Comparison of ENCODE assay signal across 8 cellular contexts in the genomic region with DNA sequence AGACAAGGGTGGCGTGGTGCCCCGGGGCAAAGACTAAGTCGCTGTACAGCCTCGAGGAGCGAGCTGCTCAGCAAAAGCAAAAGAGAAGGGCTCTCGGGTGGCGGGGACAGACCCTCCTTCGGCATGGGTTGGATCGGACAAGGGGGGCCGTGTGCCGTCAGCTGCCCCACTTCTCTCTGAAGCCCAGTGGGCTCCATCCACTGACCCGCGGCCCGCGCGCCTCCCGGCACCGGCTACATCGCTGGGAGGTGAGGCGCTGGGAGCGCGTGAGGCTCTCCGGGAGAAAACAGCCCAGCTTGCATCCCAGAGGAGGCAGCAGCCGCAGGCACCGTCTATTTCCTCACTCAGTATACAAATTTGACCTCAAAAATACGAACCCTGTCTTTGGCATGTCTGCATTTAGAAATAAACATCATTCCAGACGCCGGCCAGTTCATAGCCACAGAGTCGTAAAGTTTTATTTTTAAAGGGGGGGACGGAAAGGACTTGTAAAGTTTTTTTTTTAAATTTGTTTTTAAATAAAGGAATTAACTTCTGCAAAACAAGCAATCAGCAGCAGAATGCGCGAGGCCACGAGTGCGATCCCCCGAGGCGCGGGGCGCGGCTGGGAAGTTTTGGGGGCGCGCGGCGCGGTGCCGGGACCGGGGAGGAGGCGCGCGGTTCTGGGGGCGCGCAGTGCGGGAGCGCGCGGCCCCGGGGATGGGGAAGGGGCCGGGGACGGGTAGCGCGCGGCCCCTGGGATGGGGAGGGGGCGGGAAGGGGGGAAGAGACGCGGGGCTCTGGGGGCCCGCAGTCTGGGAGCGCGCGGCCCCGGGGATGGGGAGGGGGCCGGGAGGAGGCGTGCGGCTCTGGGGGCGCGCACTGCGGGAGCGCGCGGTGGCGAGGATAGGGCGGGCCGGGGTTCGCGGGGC. TPM values are rescaled to one million over a fixed set of nuclear protein-coding genes. Genes with fewer than 3 reads are reported as not detected.
DNase-seq lines count a peak whose midpoint lies in the region; ATAC-seq and TF ChIP-seq lines count a peak whose summit lies in the region.

No MANE protein-coding gene starts in this region.

- H3K27ac ChIP-seq in BLaER1 treated with 17β-estradiol and CSF1 and Interleukin-3, amounts not matched to agents 10 nM and 100 nM: peak overlapping the region in 4 of 11 experiments; percentile 25 to 88 (median 40); a peak in 9 of 22 replicates
- no peak overlapping the region for H3K27ac ChIP-seq in HUES64 (ENCODE audit: low read depth, low read length)
- no peak overlapping the region for H3K27ac ChIP-seq in WERI-Rb-1

- ATAC-seq in GM18502 (IDR thresholded peaks at IDR 0.05; ENCODE audit: poor library complexity, unreplicated experiment): peak; percentile 29
- no peak for ATAC-seq in HG03025 (IDR thresholded peaks at IDR 0.05; ENCODE audit: low FRiP score, unreplicated experiment)

- peak overlapping the region; percentile 78 for H3K27ac Mint-ChIP-seq in type B pancreatic cell

- H3K36me3 ChIP-seq in BLaER1 treated with 17β-estradiol and CSF1 and Interleukin-3, amounts not matched to agents 10 nM and 100 nM: peaks cover 0 to 23% (median 0%) of the 10 kb centered on the region in 11 experiments; a peak in 6 of 22 replicates
- H3K36me3 ChIP-seq in HUES64 (ENCODE audit: insufficient read depth, low read length) (no peaks in the 10 kb centered on the region), WERI-Rb-1 (no peaks in the 10 kb centered on the region)

- H4K20me1 ChIP-seq in BLaER1 treated with 17β-estradiol and CSF1 and Interleukin-3, amounts not matched to agents 10 nM and 100 nM: peaks cover 33 to 46% (median 39%) of the 10 kb centered on the region in 11 experiments

- H3K4me2 ChIP-seq in BLaER1 treated with 17β-estradiol and CSF1 and Interleukin-3, amounts not matched to agents 10 nM and 100 nM: peak overlapping the region; percentile 77 to 97 (median 89)

- DNase-seq in WERI-Rb-1 (peak; percentile 43), epithelial cell of proximal tubule (ENCODE audit: low read depth) (no peak), type B pancreatic cell (ENCODE audit: extremely low spot score, unreplicated experiment) (no peak)

- no peaks in the 10 kb centered on the region for H3K9me3 Mint-ChIP-seq in type B pancreatic cell

- peak overlapping the region; percentile 65 to 96 (median 80) for H3K4me3 ChIP-seq in BLaER1 treated with 17β-estradiol and CSF1 and Interleukin-3, amounts not matched to agents 10 nM and 100 nM
- H3K4me3 ChIP-seq in HUES64 (ENCODE audit: low read length) (peak overlapping the region; percentile 61), WERI-Rb-1 (ENCODE audit: low read depth, low read length) (peak overlapping the region; percentile 53), epithelial cell of proximal tubule (ENCODE audit: low read depth, low read length) (peak overlapping the region; percentile 89), mononuclear cell (ENCODE audit: low read length) (peak overlapping the region; percentile 27)

- H3K36me3 Mint-ChIP-seq in type B pancreatic cell: peaks cover 3% of the 10 kb centered on the region

- H3K4me1 ChIP-seq in BLaER1 treated with 17β-estradiol and CSF1 and Interleukin-3, amounts not matched to agents 10 nM and 100 nM: peaks cover 26 to 35% (median 32%) of the 10 kb centered on the region in 10 experiments
- H3K4me1 ChIP-seq in HUES64 (ENCODE audit: insufficient read depth, low read length): peaks cover 4% of the 10 kb centered on the region; the same call in 1 of the 2 replicates
- H3K4me1 ChIP-seq in mononuclear cell (ENCODE audit: insufficient read depth, low read length): peaks cover 34% of the 10 kb centered on the region

- H3K9ac ChIP-seq in BLaER1 treated with 17β-estradiol and CSF1 and Interleukin-3, amounts not matched to agents 10 nM and 100 nM: peak overlapping the region; percentile 66 to 94 (median 86); a peak in 20 of 22 replicates
- H3K9ac ChIP-seq in HUES64 (ENCODE audit: low read depth, low read length): peak overlapping the region; percentile 28; the same call in 1 of the 2 replicates

- no peaks in the 10 kb centered on the region for H3K9me3 ChIP-seq in BLaER1 treated with 17β-estradiol and CSF1 and Interleukin-3, amounts not matched to agents 10 nM and 100 nM (replicated peaks in 1 of 11)
- H3K9me3 ChIP-seq in HUES64 (ENCODE audit: insufficient read depth, low read depth, low read length) (no peaks in the 10 kb centered on the region), WERI-Rb-1 (ENCODE audit: severe bottlenecking) (no peaks in the 10 kb centered on the region), mononuclear cell (ENCODE audit: low read depth, low read length) (no peaks in the 10 kb centered on the region)

- TF ChIP-seq CTCF in WERI-Rb-1 (IDR thresholded peaks at IDR 0.05; ENCODE audit: low read depth, low read length): no peak
- TF ChIP-seq CTCF in epithelial cell of proximal tubule (conservative IDR thresholded peaks at IDR 0.05; ENCODE audit: low read depth, low read length): no peak
- no peak for TF ChIP-seq CTCF in type B pancreatic cell (conservative IDR thresholded peaks at IDR 0.05)

- WGBS in HUES64: 1% methylated on average over 83 of the region's 83 CpGs

- peaks cover 49% of the 10 kb centered on the region for H3K27me3 Mint-ChIP-seq in type B pancreatic cell

- H3K27me3 ChIP-seq in BLaER1 treated with 17β-estradiol and CSF1 and Interleukin-3, amounts not matched to agents 10 nM and 100 nM: peaks cover 14 to 35% (median 24%) of the 10 kb centered on the region in 11 experiments
- H3K27me3 ChIP-seq in HUES64 (ENCODE audit: insufficient read depth, low read length): peaks cover 60% of the 10 kb centered on the region
- H3K27me3 ChIP-seq in WERI-Rb-1 (ENCODE audit: insufficient read depth, low read depth, severe bottlenecking): peaks cover 32% of the 10 kb centered on the region
- H3K27me3 ChIP-seq in mononuclear cell (ENCODE audit: insufficient read depth, low read length): peaks cover 34% of the 10 kb centered on the region

- H3K4me1 Mint-ChIP-seq in type B pancreatic cell (ENCODE audit: unreplicated experiment): peaks cover 29% of the 10 kb centered on the region

- H3K4me3 Mint-ChIP-seq in type B pancreatic cell: peak overlapping the region; percentile 92

RNA-seq across cellular contexts. Expression of a gene that starts 0.6 kb away (rescaled TPM):
- 4.2 TPM for polyA plus RNA-seq in HUES64 (2013, experiment 1 of 2)
- 5.5 TPM for polyA plus RNA-seq in HUES64 (2013, experiment 2 of 2)
- total RNA-seq in epithelial cell of proximal tubule (9.4 and 14.8 TPM in 2 replicates), mononuclear cell (16.1 TPM), type B pancreatic cell (ENCODE audit: low replicate concordance) (16.0 and 24.6 TPM in 2 replicates)

Comparison
In these comparisons a context has a peak if more than half of its experiments do, and no peak if none do; other contexts are left out.
1. H3K4me3 ChIP-seq: peak in every context shown above with its lines; median percentile 89 in epithelial cell of proximal tubule; 80 in BLaER1 treated with 17β-estradiol and CSF1 and Interleukin-3, amounts not matched to agents 10 nM and 100 nM; 61 in HUES64; 53 in WERI-Rb-1; 27 in mononuclear cell.